1 cellular context compared by ENCODE assay signal in the genomic region with DNA sequence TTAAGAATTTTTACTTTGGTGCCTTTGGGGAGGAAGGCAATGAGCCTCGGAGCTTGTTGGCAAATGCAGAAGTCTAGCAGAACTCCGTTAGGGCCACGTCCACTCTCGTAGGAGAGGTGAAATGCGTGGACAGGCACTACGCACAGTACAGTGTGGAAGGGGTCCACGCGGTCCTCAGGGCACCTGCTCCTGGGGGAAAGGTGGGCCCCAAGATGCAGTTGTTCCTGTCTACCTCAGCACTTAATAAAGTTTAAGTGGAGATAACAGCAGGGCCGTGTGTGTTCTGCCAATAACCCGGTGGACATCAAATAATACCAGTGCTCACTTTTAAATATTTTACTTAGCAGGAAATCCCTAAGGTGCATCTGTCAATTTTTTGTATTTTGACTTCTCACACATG.
TF ChIP-seq lines count a peak whose summit lies in the region.

No MANE protein-coding gene starts in this region.

TF ChIP-seq in GM12878, 131 proteins besides CTCF, POLR2A, EP300 and RAD21:
- TF ChIP-seq PKNOX1 (IDR thresholded peaks at IDR 0.05): no peak
- TF ChIP-seq MTA2 (IDR thresholded peaks at IDR 0.05; ENCODE audit: low read depth): no peak
- TF ChIP-seq GATAD2B (conservative IDR thresholded peaks at IDR 0.05; ENCODE audit: low read depth): no peak
- no peak for TF ChIP-seq E4F1 (IDR thresholded peaks at IDR 0.05; ENCODE audit: borderline replicate concordance, partially characterized antibody)
- no peak for TF ChIP-seq KLF5 (IDR thresholded peaks at IDR 0.05; ENCODE audit: partially characterized antibody)
- TF ChIP-seq, protein P1, sequence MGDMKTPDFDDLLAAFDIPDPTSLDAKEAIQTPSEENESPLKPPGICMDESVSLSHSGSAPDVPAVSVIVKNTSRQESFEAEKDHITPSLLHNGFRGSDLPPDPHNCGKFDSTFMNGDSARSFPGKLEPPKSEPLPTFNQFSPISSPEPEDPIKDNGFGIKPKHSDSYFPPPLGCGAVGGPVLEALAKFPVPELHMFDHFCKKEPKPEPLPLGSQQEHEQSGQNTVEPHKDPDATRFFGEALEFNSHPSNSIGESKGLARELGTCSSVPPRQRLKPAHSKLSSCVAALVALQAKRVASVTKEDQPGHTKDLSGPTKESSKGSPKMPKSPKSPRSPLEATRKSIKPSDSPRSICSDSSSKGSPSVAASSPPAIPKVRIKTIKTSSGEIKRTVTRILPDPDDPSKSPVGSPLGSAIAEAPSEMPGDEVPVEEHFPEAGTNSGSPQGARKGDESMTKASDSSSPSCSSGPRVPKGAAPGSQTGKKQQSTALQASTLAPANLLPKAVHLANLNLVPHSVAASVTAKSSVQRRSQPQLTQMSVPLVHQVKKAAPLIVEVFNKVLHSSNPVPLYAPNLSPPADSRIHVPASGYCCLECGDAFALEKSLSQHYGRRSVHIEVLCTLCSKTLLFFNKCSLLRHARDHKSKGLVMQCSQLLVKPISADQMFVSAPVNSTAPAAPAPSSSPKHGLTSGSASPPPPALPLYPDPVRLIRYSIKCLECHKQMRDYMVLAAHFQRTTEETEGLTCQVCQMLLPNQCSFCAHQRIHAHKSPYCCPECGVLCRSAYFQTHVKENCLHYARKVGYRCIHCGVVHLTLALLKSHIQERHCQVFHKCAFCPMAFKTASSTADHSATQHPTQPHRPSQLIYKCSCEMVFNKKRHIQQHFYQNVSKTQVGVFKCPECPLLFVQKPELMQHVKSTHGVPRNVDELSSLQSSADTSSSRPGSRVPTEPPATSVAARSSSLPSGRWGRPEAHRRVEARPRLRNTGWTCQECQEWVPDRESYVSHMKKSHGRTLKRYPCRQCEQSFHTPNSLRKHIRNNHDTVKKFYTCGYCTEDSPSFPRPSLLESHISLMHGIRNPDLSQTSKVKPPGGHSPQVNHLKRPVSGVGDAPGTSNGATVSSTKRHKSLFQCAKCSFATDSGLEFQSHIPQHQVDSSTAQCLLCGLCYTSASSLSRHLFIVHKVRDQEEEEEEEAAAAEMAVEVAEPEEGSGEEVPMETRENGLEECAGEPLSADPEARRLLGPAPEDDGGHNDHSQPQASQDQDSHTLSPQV (IDR thresholded peaks at IDR 0.05): no peak
- TF ChIP-seq, protein P2, sequence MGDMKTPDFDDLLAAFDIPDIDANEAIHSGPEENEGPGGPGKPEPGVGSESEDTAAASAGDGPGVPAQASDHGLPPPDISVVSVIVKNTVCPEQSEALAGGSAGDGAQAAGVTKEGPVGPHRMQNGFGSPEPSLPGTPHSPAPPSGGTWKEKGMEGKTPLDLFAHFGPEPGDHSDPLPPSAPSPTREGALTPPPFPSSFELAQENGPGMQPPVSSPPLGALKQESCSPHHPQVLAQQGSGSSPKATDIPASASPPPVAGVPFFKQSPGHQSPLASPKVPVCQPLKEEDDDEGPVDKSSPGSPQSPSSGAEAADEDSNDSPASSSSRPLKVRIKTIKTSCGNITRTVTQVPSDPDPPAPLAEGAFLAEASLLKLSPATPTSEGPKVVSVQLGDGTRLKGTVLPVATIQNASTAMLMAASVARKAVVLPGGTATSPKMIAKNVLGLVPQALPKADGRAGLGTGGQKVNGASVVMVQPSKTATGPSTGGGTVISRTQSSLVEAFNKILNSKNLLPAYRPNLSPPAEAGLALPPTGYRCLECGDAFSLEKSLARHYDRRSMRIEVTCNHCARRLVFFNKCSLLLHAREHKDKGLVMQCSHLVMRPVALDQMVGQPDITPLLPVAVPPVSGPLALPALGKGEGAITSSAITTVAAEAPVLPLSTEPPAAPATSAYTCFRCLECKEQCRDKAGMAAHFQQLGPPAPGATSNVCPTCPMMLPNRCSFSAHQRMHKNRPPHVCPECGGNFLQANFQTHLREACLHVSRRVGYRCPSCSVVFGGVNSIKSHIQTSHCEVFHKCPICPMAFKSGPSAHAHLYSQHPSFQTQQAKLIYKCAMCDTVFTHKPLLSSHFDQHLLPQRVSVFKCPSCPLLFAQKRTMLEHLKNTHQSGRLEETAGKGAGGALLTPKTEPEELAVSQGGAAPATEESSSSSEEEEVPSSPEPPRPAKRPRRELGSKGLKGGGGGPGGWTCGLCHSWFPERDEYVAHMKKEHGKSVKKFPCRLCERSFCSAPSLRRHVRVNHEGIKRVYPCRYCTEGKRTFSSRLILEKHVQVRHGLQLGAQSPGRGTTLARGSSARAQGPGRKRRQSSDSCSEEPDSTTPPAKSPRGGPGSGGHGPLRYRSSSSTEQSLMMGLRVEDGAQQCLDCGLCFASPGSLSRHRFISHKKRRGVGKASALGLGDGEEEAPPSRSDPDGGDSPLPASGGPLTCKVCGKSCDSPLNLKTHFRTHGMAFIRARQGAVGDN (IDR thresholded peaks at IDR 0.05): no peak
- TF ChIP-seq MXI1 (IDR thresholded peaks at IDR 0.05; ENCODE audit: low read depth, low read length): no peak
- TF ChIP-seq RUNX3 (IDR thresholded peaks at IDR 0.05; ENCODE audit: low read length): no peak
- no peak for TF ChIP-seq POU2F2 (IDR thresholded peaks at IDR 0.05; ENCODE audit: borderline replicate concordance, low read depth, low read length)
- TF ChIP-seq ESRRA (IDR thresholded peaks at IDR 0.05; ENCODE audit: low read length): no peak
- TF ChIP-seq NR2C2 (IDR thresholded peaks at IDR 0.05; ENCODE audit: borderline replicate concordance, control insufficient read depth, insufficient read length, low read depth): no peak
- no peak for TF ChIP-seq FOXM1 (IDR thresholded peaks at IDR 0.05; ENCODE audit: low read depth, low read length)
